30 cellular contexts compared by ENCODE assay signal in the genomic region with DNA sequence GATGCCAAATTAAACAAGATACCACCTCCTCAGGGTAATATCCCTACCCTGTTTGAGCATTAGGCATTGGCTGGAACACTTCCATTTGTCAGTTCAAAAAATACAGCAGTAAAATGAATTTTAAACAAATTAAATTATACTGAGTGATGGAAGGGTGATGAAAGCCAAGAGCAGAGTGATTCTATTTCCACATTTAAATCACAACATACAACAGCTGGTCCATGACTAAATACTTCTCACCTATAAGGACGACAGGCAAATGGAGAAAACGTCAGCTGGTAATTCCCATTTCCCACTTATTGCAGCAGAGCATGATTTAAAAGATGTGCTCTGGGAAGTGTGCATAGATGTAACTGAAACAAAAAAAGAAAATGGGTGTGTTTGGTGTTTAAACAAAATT.
DNase-seq lines count a peak whose midpoint lies in the region; ATAC-seq, FAIRE-seq and TF ChIP-seq lines count a peak whose summit lies in the region.
"Had no signal": no experiment of that assay in that cellular context is flagged by ENCODE, and none has a peak within 500 bp of the region (broad histone marks: within the 10 kb centered on the region; RNA-seq: fewer than 3 reads in every experiment).

No MANE protein-coding gene starts in this region.

- no peak for FAIRE-seq in pancreas (lab: Jason Lieb, UNC)
- FAIRE-seq: D721Med had no signal

- no peaks in the 10 kb centered on the region for H3K27me3 ChIP-seq in body of pancreas
- no peaks in the 10 kb centered on the region for H3K27me3 ChIP-seq in pancreas
- H3K27me3 ChIP-seq: BE2C; BLaER1; BLaER1 treated with 17β-estradiol and CSF1 and Interleukin-3, amounts not matched to agents 10 nM and 100 nM had no signal

- intact Hi-C loops in body of pancreas (cut with DNase I) (no loop called here), pancreas (cut with DNase I) (no loop called here)

- H3K4me3 ChIP-seq in body of pancreas = no peak overlapping the region
- H3K4me3 ChIP-seq in pancreas = no peak overlapping the region
- H3K4me3 ChIP-seq: A549; BLaER1; BLaER1 treated with 17β-estradiol and CSF1 and Interleukin-3, amounts not matched to agents 10 nM and 100 nM had no signal

- no peaks in the 10 kb centered on the region for H3K9me3 ChIP-seq in body of pancreas
- no peaks in the 10 kb centered on the region for H3K9me3 ChIP-seq in pancreas
- H3K9me3 ChIP-seq: A549; BE2C; BLaER1; BLaER1 treated with 17β-estradiol and CSF1 and Interleukin-3, amounts not matched to agents 10 nM and 100 nM; Caco-2 had no signal

- DNase-seq in body of pancreas (peak in 1 of 4 donors; percentile 42), pancreas (peak in 1 of 6 donors; percentile 14), SW480 (ENCODE audit: low spot score) (no peak)
- DNase-seq: 8988T; ACHN; AML-193; BE2C; C1 segment of cervical spinal cord; Caco-2; Calu3; CD4-positive, alpha-beta memory T cell; CD4-positive, alpha-beta T cell; CD4-positive, CD25-positive, alpha-beta regulatory T cell; CD8-positive, alpha-beta memory T cell; CD8-positive, alpha-beta T cell; COR-L47; DMS 273 treated with DMSO at 0.1 percent for 48 hours; DMS153; DMS53; DMS79; DMS79 treated with DMSO at 0.1 percent for 48 hours; DND-41; EL had no signal

- H3K36me3 ChIP-seq in body of pancreas (replicated peaks in 1 of 2; ENCODE audit: insufficient read depth in 1 of 2, low read depth in 2 of 2) (no peaks in the 10 kb centered on the region), pancreas (no peaks in the 10 kb centered on the region)
- H3K36me3 ChIP-seq: BE2C; BLaER1; BLaER1 treated with 17β-estradiol and CSF1 and Interleukin-3, amounts not matched to agents 10 nM and 100 nM had no signal

- no peak for TF ChIP-seq POLR2A in body of pancreas (IDR thresholded peaks at IDR 0.05)

- ATAC-seq in body of pancreas = peak; percentile 67
- ATAC-seq in pancreas = peak; percentile 50 to 75 (median 68)
- no peak for ATAC-seq in HG03135 (IDR thresholded peaks at IDR 0.05; ENCODE audit: unreplicated experiment)
- ATAC-seq: A549; CD8-positive, alpha-beta T cell had no signal

- H3K27ac ChIP-seq in body of pancreas (peak overlapping the region; percentile 52 to 76 (median 65)), pancreas (peak overlapping the region in 2 of 4 donors; percentile 58 to 79)
- H3K27ac ChIP-seq: 22Rv1; A549; BLaER1; BLaER1 treated with 17β-estradiol and CSF1 and Interleukin-3, amounts not matched to agents 10 nM and 100 nM; C4-2B had no signal

- 20 to 35% methylated on average over 2 of the region's 2 CpGs for WGBS in body of pancreas, 2 donors
- 16 to 25% methylated on average over 2 of the region's 2 CpGs for WGBS in pancreas, 2 donors

- peaks cover 32% of the 10 kb centered on the region for H3K4me1 ChIP-seq in body of pancreas
- peaks cover 14 to 38% (median 16%) of the 10 kb centered on the region in 3 donors for H3K4me1 ChIP-seq in pancreas
- H3K4me1 ChIP-seq: A549, BE2C, Caco-2 had no signal

- TF ChIP-seq CTCF in body of pancreas (IDR thresholded peaks at IDR 0.05) (no peak), pancreas (IDR thresholded peaks at IDR 0.05) (no peak)
